ENCODE assay signal across 26 cellular contexts in genomic region chr15:52086001-52086786, GRCh38. TPM values are rescaled to one million over a fixed set of nuclear protein-coding genes. Genes with fewer than 3 reads are reported as not detected.
"Had no signal": no experiment of that assay in that cellular context is flagged by ENCODE, and none has a peak within 500 bp of the region (broad histone marks: within the 10 kb centered on the region; RNA-seq: fewer than 3 reads in every experiment).

No MANE protein-coding gene starts in this region.

- H3K9me3 ChIP-seq: testis had no signal

- H3K27ac ChIP-seq: coronary artery, gastroesophageal sphincter, left ventricle myocardium inferior, neural progenitor cell, sigmoid colon, testis, uterus had no signal

- DNase-seq: activated B cell treated with CpG ODN at 0.5 μM for 24 hours; activated CD4-positive, alpha-beta T cell treated with anti-CD3 and anti-CD28 coated beads for 36 hours; activated CD4-positive, alpha-beta T cell treated with anti-CD3 and anti-CD28 coated beads, Interleukin-2, amount 50 U/mL, for 48 hours; activated CD8-positive, alpha-beta memory T cell treated with anti-CD3 and anti-CD28 coated beads, Interleukin-2, amount 50 U/mL, for 48 hours; activated naive CD4-positive, alpha-beta T cell treated with Interleukin-2 at 50 U/mL for 16 hours; activated naive CD8-positive, alpha-beta T cell treated with anti-CD3 and anti-CD28 coated beads, Interleukin-2, amount 10 ng/mL, durations not matched to agents 7 days and 5 days; activated T-cell treated with anti-CD3 and anti-CD28 coated beads, Interleukin-2, amount 50 U/mL, for 4 hours; amniotic stem cell; cerebellar nuclear complex; head of caudate nucleus; hypothalamus; left ventricle myocardium inferior; naive thymus-derived CD8-positive, alpha-beta T cell; posterior cingulate gyrus; sigmoid colon; stimulated activated CD4-positive, alpha-beta T cell treated with anti-CD3 and anti-CD28 coated beads, Interleukin-2, amount 100 ng/mL, for 48 hours; stimulated activated CD8-positive, alpha-beta memory T cell treated with anti-CD3 and anti-CD28 coated beads, Interleukin-4, amount 100 ng/mL, for 48 hours; stimulated activated naive B cell treated with anti-CD40 and anti-IgM and Interleukin-4, amounts not matched to agents 10 μg/mL and 1 μg/mL and 100 μg/mL, for 72 hours; testis; trophoblast cell; uterus had no signal

- FAIRE-seq: bronchial epithelial cell, TTC549 had no signal

- ATAC-seq: activated CD4-positive, alpha-beta T cell treated with anti-CD3 and anti-CD28 coated beads for 36 hours; activated T-cell treated with anti-CD3 and anti-CD28 coated beads, Interleukin-2, amount 50 U/mL, for 4 hours; gastroesophageal sphincter; naive thymus-derived CD8-positive, alpha-beta T cell; stimulated activated naive B cell treated with anti-CD40 and anti-IgM and Interleukin-4, amounts not matched to agents 10 μg/mL and 1 μg/mL and 100 μg/mL, for 72 hours had no signal

- H3K4me2 ChIP-seq: neural progenitor cell had no signal

- H3K4me3 ChIP-seq: coronary artery, gastroesophageal sphincter, left ventricle myocardium inferior, neural progenitor cell, sigmoid colon, testis, uterus had no signal

- H3K36me3 ChIP-seq: gastroesophageal sphincter, left ventricle myocardium inferior, neural progenitor cell, sigmoid colon, uterus had no signal

- H2AFZ ChIP-seq: neural progenitor cell had no signal

- H3K27me3 ChIP-seq: gastroesophageal sphincter, neural progenitor cell, sigmoid colon, testis, uterus had no signal

- H3K9ac ChIP-seq: neural progenitor cell had no signal

- H3K4me1 ChIP-seq: gastroesophageal sphincter, left ventricle myocardium inferior, sigmoid colon, testis, uterus had no signal

RNA-seq across cellular contexts. Expression of gene BCL2L10, which starts 26.4 kb away (rescaled TPM):
- total RNA-seq: activated CD4-positive, alpha-beta T cell treated with anti-CD3 and anti-CD28 coated beads for 36 hours; left ventricle myocardium inferior had no signal
- polyA plus RNA-seq: naive thymus-derived CD8-positive, alpha-beta T cell had no signal
